19 cellular contexts compared by ENCODE assay signal in genomic region chr6:9504191-9504590, GRCh38.
DNase-seq lines count a peak whose midpoint lies in the region; ATAC-seq and TF ChIP-seq lines count a peak whose summit lies in the region.
"Had no signal": no experiment of that assay in that cellular context is flagged by ENCODE, and none has a peak within 500 bp of the region (broad histone marks: within the 10 kb centered on the region; RNA-seq: fewer than 3 reads in every experiment).

No MANE protein-coding gene starts in this region.

- no peak for TF ChIP-seq POLR2A in ovary (IDR thresholded peaks at IDR 0.05)

- no peak for TF ChIP-seq EP300 in ovary (IDR thresholded peaks at IDR 0.05)

- H4K20me1 ChIP-seq in PC-9 (ENCODE audit: insufficient read depth), result no peaks in the 10 kb centered on the region

- DNase-seq in NCI-H1092 (lab: John Stamatoyannopoulos, UW) (peak; percentile 43), NCI-H2029 treated with DMSO at 0.1 percent for 48 hours (lab: John Stamatoyannopoulos, UW) (peak; percentile 57), PC-9 (no peak), SKM-1 treated with dmso at 0.1 percent for 144 hours (lab: John Stamatoyannopoulos, UW; ENCODE audit: unreplicated experiment) (no peak), ovary (no peak)
- DNase-seq: activated B cell treated with CpG ODN at 0.5 μM for 24 hours; activated naive CD8-positive, alpha-beta T cell treated with anti-CD3 and anti-CD28 coated beads, Interleukin-2, amount 50 U/mL, for 24 hours; BE2C; glutamatergic neuron; H9; Karpas-422; NCI-H2171; psoas muscle; SIG-M5; tibial artery had no signal

- no peaks in the 10 kb centered on the region for H3K9me2 ChIP-seq in PC-9 (ENCODE audit: insufficient read depth)

- no TSS peak for BruUV-seq in PC-9 (replicated peaks; lab: Mats Ljungman, UMichigan)

- intact Hi-C loops in PC-9 (cut with micrococcal nuclease; ENCODE audit: unreplicated experiment) (loop anchor here (5.0 kb wide), 1 partner anchor 908 kb away; no protein-coding TSS in a partner anchor), ovary (cut with DNase I) (no loop called here)

- H3K36me3 ChIP-seq in PC-9 (ENCODE audit: low read depth) (no peaks in the 10 kb centered on the region), skeletal muscle satellite cell (ENCODE audit: insufficient read depth, low read length) (no peaks in the 10 kb centered on the region), ovary (no peaks in the 10 kb centered on the region)
- H3K36me3 ChIP-seq: BE2C, cardiac muscle cell, tibial artery had no signal

- peak overlapping the region; percentile 41 for H3K9ac ChIP-seq in skeletal muscle satellite cell (ENCODE audit: low read depth, low read length)

- H3K27ac ChIP-seq in PC-9, result 0 out of 2 replicates have a peak overlapping the region, but pooled peaks have one; percentile 37
- no peak overlapping the region for H3K27ac ChIP-seq in ovary
- H3K27ac ChIP-seq: cardiac muscle cell, psoas muscle, tibial artery had no signal

- CTCF ChIA-PET in PC-9 (lab: Charles Lee), result interaction anchor here (0.7 kb wide), 1 partner anchor 11 kb away, joined by 7 read pairs; no protein-coding TSS in a partner anchor

- H3K27me3 ChIP-seq in PC-9 (ENCODE audit: insufficient read depth, low read depth) (no peaks in the 10 kb centered on the region), skeletal muscle satellite cell (ENCODE audit: control insufficient read depth, insufficient read depth, low read length) (no peaks in the 10 kb centered on the region), ovary (no peaks in the 10 kb centered on the region)
- H3K27me3 ChIP-seq: BE2C, cardiac muscle cell, tibial artery had no signal

- ATAC-seq in HG02623 (IDR thresholded peaks at IDR 0.05; ENCODE audit: unreplicated experiment), result no peak
- ATAC-seq: activated naive CD8-positive, alpha-beta T cell treated with anti-CD3 and anti-CD28 coated beads, Interleukin-2, amount 50 U/mL, for 24 hours; psoas muscle; stimulated activated memory B cell treated with anti-CD40 and anti-IgM and Interleukin-4, amounts not matched to agents 10 μg/mL and 1 μg/mL and 100 μg/mL, for 72 hours had no signal

- 76 to 80% (median 77%) methylated on average over 2 of the region's 2 CpGs for WGBS in ovary, 3 donors

- no peak overlapping the region for H2AFZ ChIP-seq in PC-9

- POLR2A ChIA-PET in PC-9 (lab: Charles Lee; ENCODE audit: unreplicated experiment), result interaction anchor here (0.6 kb wide), 1 partner anchor 903 kb away, joined by 18 read pairs; no protein-coding TSS in a partner anchor

- H3K4me3 ChIP-seq in PC-9 (no peak overlapping the region), skeletal muscle satellite cell (ENCODE audit: low read length) (no peak overlapping the region), ovary (no peak overlapping the region)
- H3K4me3 ChIP-seq: cardiac muscle cell, psoas muscle, tibial artery had no signal

- H3K79me2 ChIP-seq in PC-9 (ENCODE audit: low read depth), result no peaks in the 10 kb centered on the region

- no peaks in the 10 kb centered on the region; the same call in 1 of the 2 replicates for H3K4me1 ChIP-seq in PC-9 (replicated peaks; ENCODE audit: insufficient read depth)
- peaks cover 22% of the 10 kb centered on the region for H3K4me1 ChIP-seq in skeletal muscle satellite cell (ENCODE audit: control insufficient read depth, insufficient read depth, low read length)
- H3K4me1 ChIP-seq in ovary (ENCODE audit: insufficient read depth), result no peaks in the 10 kb centered on the region
- H3K4me1 ChIP-seq: BE2C, psoas muscle, tibial artery had no signal

- H3K9me3 ChIP-seq in PC-9 (ENCODE audit: insufficient read depth, low read depth) (no peaks in the 10 kb centered on the region; the same call in 1 of the 2 replicates), skeletal muscle satellite cell (replicated peaks; ENCODE audit: low read length) (no peaks in the 10 kb centered on the region), ovary (no peaks in the 10 kb centered on the region)
- H3K9me3 ChIP-seq: BE2C, psoas muscle had no signal

- H3K4me2 ChIP-seq in PC-9 (no peak overlapping the region), skeletal muscle satellite cell (ENCODE audit: low read length) (no peak overlapping the region)

- TF ChIP-seq CTCF in PC-9 (conservative IDR thresholded peaks at IDR 0.05) (no peak), ovary (IDR thresholded peaks at IDR 0.05) (no peak)

- no peaks in the 10 kb centered on the region for H3F3A ChIP-seq in PC-9 (ENCODE audit: insufficient read depth, low read depth)

Comparison
In these comparisons a context has a peak if more than half of its experiments do, and no peak if none do; other contexts are left out.
1. DNase-seq: peak in NCI-H1092 (single experiment) and NCI-H2029 treated with DMSO at 0.1 percent for 48 hours (single experiment); none in PC-9 (0 of 2), SKM-1 treated with dmso at 0.1 percent for 144 hours (single experiment) and ovary (0 of 5).